ENCODE assay signal across 8 cellular contexts in genomic region chr11:74171630-74172465, GRCh38. TPM values are rescaled to one million over a fixed set of nuclear protein-coding genes. Genes with fewer than 3 reads are reported as not detected.
A peak's percentile ranks its signal among the peaks of the same experiment; 100 is the strongest.
DNase-seq lines count a peak whose midpoint lies in the region; ATAC-seq and TF ChIP-seq lines count a peak whose summit lies in the region.

No MANE protein-coding gene starts in this region.

- no peaks in the 10 kb centered on the region for H3K9me3 ChIP-seq in CD4-positive, CD25-positive, alpha-beta regulatory T cell (ENCODE audit: control insufficient read depth in 2 of 2, low read length in 2 of 2)
- no peaks in the 10 kb centered on the region for H3K9me3 ChIP-seq in effector memory CD4-positive, alpha-beta T cell (ENCODE audit: control insufficient read depth, low read length)
- H3K9me3 ChIP-seq in neural progenitor cell (ENCODE audit: low read depth): no peaks in the 10 kb centered on the region

- H3K9ac ChIP-seq in neural progenitor cell: peak overlapping the region; percentile 82

- H3K4me1 Mint-ChIP-seq in CD4-positive, CD25-positive, alpha-beta regulatory T cell: peaks cover 0 to 22% (median 20%) of the 10 kb centered on the region in 4 donors
- H3K4me1 Mint-ChIP-seq in neural progenitor cell: peaks cover 4% of the 10 kb centered on the region

- TF ChIP-seq CTCF in NB4 (IDR thresholded peaks at IDR 0.05; ENCODE audit: low read depth, low read length): no peak
- TF ChIP-seq CTCF in neural progenitor cell (IDR thresholded peaks at IDR 0.05): no peak

- peaks cover 16% of the 10 kb centered on the region for H3F3A ChIP-seq in neural progenitor cell (ENCODE audit: low read depth)

- peak overlapping the region; percentile 86 for H3K27ac ChIP-seq in CD4-positive, CD25-positive, alpha-beta regulatory T cell (ENCODE audit: insufficient read depth, low read length, poor library complexity, severe bottlenecking)
- peak overlapping the region; percentile 73 for H3K27ac ChIP-seq in effector memory CD4-positive, alpha-beta T cell (ENCODE audit: insufficient read depth, low read length, poor library complexity, severe bottlenecking)
- peak overlapping the region; percentile 61 for H3K27ac ChIP-seq in neural progenitor cell

- H3K4me2 ChIP-seq in neural progenitor cell: peak overlapping the region; percentile 94

- peaks cover 10% of the 10 kb centered on the region for H4K20me1 ChIP-seq in neural progenitor cell (ENCODE audit: low read depth)

- H3K79me2 ChIP-seq in neural progenitor cell (ENCODE audit: low read depth): peaks cover 72% of the 10 kb centered on the region

- no peak for TF ChIP-seq POLR2A in NB4 (IDR thresholded peaks at IDR 0.05; ENCODE audit: extremely low read depth, insufficient read length)

- peaks cover 31% of the 10 kb centered on the region for H3K4me1 ChIP-seq in CD4-positive, CD25-positive, alpha-beta regulatory T cell (ENCODE audit: control insufficient read depth, insufficient read depth, low read length, poor library complexity, severe bottlenecking)
- peaks cover 20% of the 10 kb centered on the region for H3K4me1 ChIP-seq in effector memory CD4-positive, alpha-beta T cell (ENCODE audit: control insufficient read depth, insufficient read depth, low read length, poor library complexity, severe bottlenecking)
- H3K4me1 ChIP-seq in neural progenitor cell: peaks cover 21% of the 10 kb centered on the region

- H3K27me3 Mint-ChIP-seq in CD4-positive, CD25-positive, alpha-beta regulatory T cell: no peaks in the 10 kb centered on the region
- H3K27me3 Mint-ChIP-seq in neural progenitor cell (ENCODE audit: insufficient read depth, low read depth): no peaks in the 10 kb centered on the region

- H3K27me3 ChIP-seq in CD4-positive, CD25-positive, alpha-beta regulatory T cell (ENCODE audit: control insufficient read depth, insufficient read depth, low read length): no peaks in the 10 kb centered on the region
- H3K27me3 ChIP-seq in effector memory CD4-positive, alpha-beta T cell (replicated peaks; ENCODE audit: control insufficient read depth, insufficient read depth, low read length, poor library complexity, severe bottlenecking): no peaks in the 10 kb centered on the region
- H3K27me3 ChIP-seq in neural progenitor cell: no peaks in the 10 kb centered on the region

- peak overlapping the region; percentile 85 for H3K4me3 ChIP-seq in CD4-positive, CD25-positive, alpha-beta regulatory T cell (ENCODE audit: low read depth, low read length)
- peak overlapping the region; percentile 87 for H3K4me3 ChIP-seq in NB4 (ENCODE audit: low read depth, low read length)
- peak overlapping the region; percentile 74 for H3K4me3 ChIP-seq in effector memory CD4-positive, alpha-beta T cell (ENCODE audit: insufficient read depth, low read depth, low read length, poor library complexity, severe bottlenecking)
- peak overlapping the region; percentile 95 for H3K4me3 ChIP-seq in neural progenitor cell

- DNase-seq in CD4-positive, CD25-positive, alpha-beta regulatory T cell: no peak
- DNase-seq in NB4 (ENCODE audit: low read depth) (peak; percentile 16), neural progenitor cell (ENCODE audit: low spot score) (no peak), 8988T (no peak), cerebellar nuclear complex (lab: John Stamatoyannopoulos, UW) (no peak)
- DNase-seq in effector memory CD4-positive, alpha-beta T cell: no peak

- no peak overlapping the region for H3K27ac Mint-ChIP-seq in CD4-positive, CD25-positive, alpha-beta regulatory T cell
- H3K27ac Mint-ChIP-seq in neural progenitor cell: no peak overlapping the region

- ATAC-seq in CD4-positive, CD25-positive, alpha-beta regulatory T cell (ENCODE audit: low read depth in 2 of 2): no peak
- ATAC-seq in GM18498 (IDR thresholded peaks at IDR 0.05; ENCODE audit: unreplicated experiment) (no peak), HG02678 (IDR thresholded peaks at IDR 0.05; ENCODE audit: unreplicated experiment) (no peak)

- H3K4me3 Mint-ChIP-seq in CD4-positive, CD25-positive, alpha-beta regulatory T cell: no peak overlapping the region
- no peak overlapping the region for H3K4me3 Mint-ChIP-seq in neural progenitor cell

- peaks cover 8% of the 10 kb centered on the region for H3K36me3 Mint-ChIP-seq in CD4-positive, CD25-positive, alpha-beta regulatory T cell
- peaks cover under 1% of the 10 kb centered on the region for H3K36me3 Mint-ChIP-seq in neural progenitor cell

- peaks cover 14% of the 10 kb centered on the region for H3K36me3 ChIP-seq in CD4-positive, CD25-positive, alpha-beta regulatory T cell (ENCODE audit: control insufficient read depth, insufficient read depth, low read length)
- H3K36me3 ChIP-seq in effector memory CD4-positive, alpha-beta T cell (ENCODE audit: control insufficient read depth, insufficient read depth, low read length): peaks cover 14% of the 10 kb centered on the region
- H3K36me3 ChIP-seq in neural progenitor cell: peaks cover 9% of the 10 kb centered on the region

- H3K9me3 Mint-ChIP-seq in CD4-positive, CD25-positive, alpha-beta regulatory T cell: no peaks in the 10 kb centered on the region
- H3K9me3 Mint-ChIP-seq in neural progenitor cell: no peaks in the 10 kb centered on the region

- H2AFZ ChIP-seq in neural progenitor cell (replicated peaks): peak overlapping the region; percentile 82

RNA-seq across cellular contexts. Expression of gene PPME1, which starts 0.8 kb away (rescaled TPM):
- total RNA-seq in CD4-positive, CD25-positive, alpha-beta regulatory T cell: 16.8 TPM
- 10 to 100 TPM; 15.7 to 24.6 (median 20.1) TPM for polyA plus RNA-seq in CD4-positive, CD25-positive, alpha-beta regulatory T cell
- total RNA-seq in neural progenitor cell (ENCODE audit: low replicate concordance): 55.7 and 55.8 TPM in 2 replicates

RNA-seq across cellular contexts. Expression of gene C2CD3, which starts 1.0 kb away (rescaled TPM):
- total RNA-seq in CD4-positive, CD25-positive, alpha-beta regulatory T cell: 46.4 TPM
- 10 to 100 TPM in 1 of 4 donors, 1 to 10 TPM in 3; 7.2 to 11.0 (median 8.4) TPM for polyA plus RNA-seq in CD4-positive, CD25-positive, alpha-beta regulatory T cell
- total RNA-seq in neural progenitor cell (ENCODE audit: low replicate concordance): 19.6 and 25.2 TPM in 2 replicates
